Comparison of ENCODE assay signal across 13 cellular contexts in genomic region chr1:11740258-11741192, GRCh38. TPM values are rescaled to one million over a fixed set of nuclear protein-coding genes. Genes with fewer than 3 reads are reported as not detected.
DNase-seq lines count a peak whose midpoint lies in the region; ATAC-seq and TF ChIP-seq lines count a peak whose summit lies in the region.
"Had no signal": no experiment of that assay in that cellular context is flagged by ENCODE, and none has a peak within 500 bp of the region (broad histone marks: within the 10 kb centered on the region; RNA-seq: fewer than 3 reads in every experiment).

No MANE protein-coding gene starts in this region.

- H3K79me2 ChIP-seq in Loucy (ENCODE audit: insufficient read depth, low read length) = no peaks in the 10 kb centered on the region

- H3K4me2 ChIP-seq in Loucy (ENCODE audit: low read depth, low read length, poor library complexity, severe bottlenecking) = peak overlapping the region; percentile 82

- ATAC-seq in natural killer cell (peak; percentile 30 to 70 (median 43)), GM19467 (IDR thresholded peaks at IDR 0.05; ENCODE audit: unreplicated experiment) (no peak)

- POLR2A ChIA-PET in activated CD4-positive, alpha-beta memory T cell treated with anti-CD3 and anti-CD28 coated beads for 36 hours (lab: Charles Lee) = interaction anchor here (0.7 to 1.8 kb wide), 2 partner anchors 16 to 168 kb away, joined by 3 to 6 read pairs; no protein-coding TSS in a partner anchor

- H3K9me3 Mint-ChIP-seq in activated CD4-positive, alpha-beta memory T cell treated with anti-CD3 and anti-CD28 coated beads for 36 hours = no peaks in the 10 kb centered on the region
- no peaks in the 10 kb centered on the region for H3K9me3 Mint-ChIP-seq in natural killer cell

- intact Hi-C loops in activated CD4-positive, alpha-beta memory T cell treated with anti-CD3 and anti-CD28 coated beads for 36 hours (cut with micrococcal nuclease) = no loop called here
- intact Hi-C loops in natural killer cell (cut with micrococcal nuclease) = no loop called here

- no peaks in the 10 kb centered on the region for H3K27me3 ChIP-seq in Loucy (ENCODE audit: insufficient read depth, low read length, poor library complexity, severe bottlenecking)
- H3K27me3 ChIP-seq: esophagus muscularis mucosa had no signal

- H4K20me1 ChIP-seq in Loucy (ENCODE audit: insufficient read depth, low read length, poor library complexity, severe bottlenecking) = no peaks in the 10 kb centered on the region

- peak overlapping the region; percentile 38 for H3K27ac Mint-ChIP-seq in activated CD4-positive, alpha-beta memory T cell treated with anti-CD3 and anti-CD28 coated beads for 36 hours
- H3K27ac Mint-ChIP-seq in natural killer cell = peak overlapping the region; percentile 87 to 98

- peaks cover 52% of the 10 kb centered on the region for H3K4me1 Mint-ChIP-seq in activated CD4-positive, alpha-beta memory T cell treated with anti-CD3 and anti-CD28 coated beads for 36 hours (ENCODE audit: low read depth)
- peaks cover 71 to 89% of the 10 kb centered on the region in 2 donors for H3K4me1 Mint-ChIP-seq in natural killer cell

- peaks cover 8% of the 10 kb centered on the region; the same call in 1 of the 2 replicates for H3F3A ChIP-seq in Loucy (ENCODE audit: low read depth)

- H2AFZ ChIP-seq in Loucy (ENCODE audit: low read length) = no peak overlapping the region

- H3K9me2 ChIP-seq in Loucy (replicated peaks; ENCODE audit: low read depth, low read length) = no peaks in the 10 kb centered on the region

- H3K4me1 ChIP-seq in Loucy (ENCODE audit: insufficient read depth, low read length, poor library complexity, severe bottlenecking) = peaks cover 74% of the 10 kb centered on the region

- CTCF ChIA-PET in activated CD4-positive, alpha-beta memory T cell treated with anti-CD3 and anti-CD28 coated beads for 36 hours (lab: Charles Lee) = interaction anchor here (0.9 to 1.9 kb wide), 5 partner anchors 10 to 98 kb away, joined by 3 to 9 read pairs (median 3); partner anchors contain the start of gene FBXO6

- H3K27me3 Mint-ChIP-seq in activated CD4-positive, alpha-beta memory T cell treated with anti-CD3 and anti-CD28 coated beads for 36 hours = no peaks in the 10 kb centered on the region
- H3K27me3 Mint-ChIP-seq in natural killer cell (ENCODE audit: low read depth in 2 of 2) = no peaks in the 10 kb centered on the region

- no peak overlapping the region for H3K4me3 Mint-ChIP-seq in activated CD4-positive, alpha-beta memory T cell treated with anti-CD3 and anti-CD28 coated beads for 36 hours
- H3K4me3 Mint-ChIP-seq in natural killer cell = peak overlapping the region; percentile 68

- H3K36me3 Mint-ChIP-seq in activated CD4-positive, alpha-beta memory T cell treated with anti-CD3 and anti-CD28 coated beads for 36 hours = no peaks in the 10 kb centered on the region
- no peaks in the 10 kb centered on the region for H3K36me3 Mint-ChIP-seq in natural killer cell

- H3K36me3 ChIP-seq in Loucy (ENCODE audit: insufficient read depth, low read length) = no peaks in the 10 kb centered on the region

- TF ChIP-seq CTCF in Loucy (conservative IDR thresholded peaks at IDR 0.05; ENCODE audit: low read length) (no peak), natural killer cell (IDR thresholded peaks at IDR 0.05) (no peak)

- peak overlapping the region; percentile 63 for H3K9ac ChIP-seq in Loucy (ENCODE audit: low read depth, low read length, poor library complexity, severe bottlenecking)

- H3K9me3 ChIP-seq in Loucy (ENCODE audit: insufficient read depth, low read depth, low read length) = no peaks in the 10 kb centered on the region
- H3K9me3 ChIP-seq: esophagus muscularis mucosa had no signal

- DNase-seq in EL (peak; percentile 14), natural killer cell (no peak), DMS53 treated with DMSO at 0.1 percent for 48 hours (lab: John Stamatoyannopoulos, UW; ENCODE audit: unreplicated experiment) (no peak), kidney tubule cell (ENCODE audit: low spot score) (no peak), HT-29 (ENCODE audit: low spot score) (no peak)
- peak; percentile 57 for DNase-seq in activated CD4-positive, alpha-beta memory T cell treated with anti-CD3 and anti-CD28 coated beads for 36 hours
- DNase-seq: IMR-90, kidney, NCI-H510A treated with DMSO at 0.1 percent for 48 hours, T-helper 9 cell had no signal

- H3K4me3 ChIP-seq in Loucy (ENCODE audit: low read length, poor library complexity, severe bottlenecking) = peak overlapping the region; percentile 66
- H3K4me3 ChIP-seq: esophagus muscularis mucosa had no signal

RNA-seq across cellular contexts. Expression of gene AGTRAP, which starts 4.6 kb away (rescaled TPM):
- total RNA-seq in activated CD4-positive, alpha-beta memory T cell treated with anti-CD3 and anti-CD28 coated beads for 36 hours = 10 to 100 TPM; 16.5 to 18.0 TPM
- total RNA-seq in natural killer cell = 100 to 1,000 TPM in 2 of 3 donors, 10 to 100 TPM in 1; 94.6 to 122 (median 104) TPM
- total RNA-seq in HT-29 (2014; rRNA removed; shearing (Covaris generic)) = 52.8 and 54.7 TPM in 2 replicates

RNA-seq across cellular contexts. Expression of gene C1orf167, which starts 21.5 kb away (rescaled TPM):
- not detected for total RNA-seq in activated CD4-positive, alpha-beta memory T cell treated with anti-CD3 and anti-CD28 coated beads for 36 hours
- total RNA-seq in natural killer cell = under 1 TPM in 1 of 3 donors, not detected in 2; 0.15 TPM
- total RNA-seq in HT-29 (2014; rRNA removed; shearing (Covaris generic)) = not detected in 2 replicates

RNA-seq across cellular contexts. Expression of gene DRAXIN, which starts 49.0 kb away (rescaled TPM):
- total RNA-seq in activated CD4-positive, alpha-beta memory T cell treated with anti-CD3 and anti-CD28 coated beads for 36 hours = under 1 TPM; 0.05 to 0.07 TPM
- total RNA-seq in natural killer cell = 10 to 100 TPM; 10.9 to 24.9 (median 12.1) TPM
- total RNA-seq in HT-29 (2014; rRNA removed; shearing (Covaris generic)) = not detected in 2 replicates

RNA-seq across cellular contexts. Expression of gene MAD2L2, which starts 59.6 kb away (rescaled TPM):
- 10 to 100 TPM; 88.5 to 93.2 TPM for total RNA-seq in activated CD4-positive, alpha-beta memory T cell treated with anti-CD3 and anti-CD28 coated beads for 36 hours
- total RNA-seq in natural killer cell = 10 to 100 TPM; 50.6 to 66.0 (median 60.4) TPM
- total RNA-seq in HT-29 (2014; rRNA removed; shearing (Covaris generic)) = 74.0 and 80.2 TPM in 2 replicates

Comparison
In these comparisons a context has a peak if more than half of its experiments do, and no peak if none do; other contexts are left out.
1. DNase-seq: peak in EL (single experiment) and activated CD4-positive, alpha-beta memory T cell treated with anti-CD3 and anti-CD28 coated beads for 36 hours (single experiment); none in natural killer cell (single experiment), DMS53 treated with DMSO at 0.1 percent for 48 hours (single experiment), kidney tubule cell (single experiment) and HT-29 (single experiment).
2. RNA of gene DRAXIN, which starts 49.0 kb away (total RNA-seq): 10.9 to 24.9 TPM in natural killer cell; 0.05 to 0.07 TPM in activated CD4-positive, alpha-beta memory T cell treated with anti-CD3 and anti-CD28 coated beads for 36 hours and not detected in HT-29; every median in the first group is over 10 times any median in the second.